ENCODE assay signal across 23 cellular contexts in the genomic region with DNA sequence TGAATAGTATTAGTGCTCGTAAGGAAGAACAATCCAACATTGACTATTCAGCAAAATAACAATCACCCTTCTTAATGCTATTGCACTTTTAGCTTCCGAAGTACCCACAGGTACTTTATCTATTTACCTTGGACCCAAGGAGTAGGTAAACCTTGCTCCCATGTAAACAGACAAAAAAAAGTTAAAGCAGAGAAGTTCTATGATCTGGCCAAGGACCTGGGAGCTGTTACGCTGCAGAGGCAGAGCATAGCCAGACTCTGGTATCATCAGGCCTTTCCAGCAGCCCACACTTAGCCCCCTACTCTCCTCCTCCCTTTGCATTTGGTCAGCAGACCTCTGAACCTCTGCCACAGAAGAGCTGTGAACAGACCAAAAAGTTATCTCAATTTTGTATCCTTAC.
DNase-seq lines count a peak whose midpoint lies in the region; ATAC-seq and TF ChIP-seq lines count a peak whose summit lies in the region.
"Had no signal": no experiment of that assay in that cellular context is flagged by ENCODE, and none has a peak within 500 bp of the region (broad histone marks: within the 10 kb centered on the region; RNA-seq: fewer than 3 reads in every experiment).

No MANE protein-coding gene starts in this region.

- H3K4me1 Mint-ChIP-seq in WTC11 (peaks cover 52% of the 10 kb centered on the region), nephron (peaks cover 17% of the 10 kb centered on the region), type B pancreatic cell (ENCODE audit: unreplicated experiment) (peaks cover 29% of the 10 kb centered on the region)
- H3K4me1 Mint-ChIP-seq: CD14-positive monocyte had no signal

- POLR2A ChIA-PET in WTC11 (lab: Charles Lee), result interaction anchor here (0.6 to 1.5 kb wide), 2 partner anchors 136 to 176 kb away, joined by 5 read pairs; no protein-coding TSS in a partner anchor

- H3K4me1 ChIP-seq in SJCRH30, result peaks cover 5% of the 10 kb centered on the region; the same call in 1 of the 2 replicates

- H3K27me3 Mint-ChIP-seq in WTC11 (ENCODE audit: low read depth), result no peaks in the 10 kb centered on the region
- H3K27me3 Mint-ChIP-seq in nephron (ENCODE audit: low read depth), result no peaks in the 10 kb centered on the region
- H3K27me3 Mint-ChIP-seq in type B pancreatic cell, result no peaks in the 10 kb centered on the region

- in situ Hi-C loops in GM13976 (cut with MboI; ENCODE audit: low sequenced_read_pairs, unreplicated experiment) (no loop called here), G401 (cut with HindIII; ENCODE audit: low sequenced_read_pairs) (no loop called here)

- H3K4me3 ChIP-seq in SJCRH30, result no peak overlapping the region
- H3K4me3 ChIP-seq: K562, PC-9 had no signal

- H3K27me3 ChIP-seq in SJCRH30, result no peaks in the 10 kb centered on the region
- H3K27me3 ChIP-seq: BE2C had no signal

- no peaks in the 10 kb centered on the region for H3K9me3 ChIP-seq in SJCRH30 (replicated peaks)
- H3K9me3 ChIP-seq: BE2C had no signal

- CTCF ChIA-PET in WTC11 (lab: Charles Lee), result interaction anchor here (0.5 to 2.0 kb wide), 6 partner anchors 16 to 234 kb away, joined by 3 to 9 read pairs (median 3); no protein-coding TSS in a partner anchor

- DNase-seq in WTC11 (ENCODE audit: low spot score) (no peak), left lobe of liver (ENCODE audit: low spot score) (no peak), type B pancreatic cell (ENCODE audit: extremely low spot score, unreplicated experiment) (no peak), GM13976 (ENCODE audit: low spot score) (no peak), G401 (ENCODE audit: low spot score) (no peak), SJCRH30 (no peak)
- DNase-seq: ACHN, BE2C, Calu3, Kasumi-1, MV-4-11, NCI-H1105, NCI-H1436 treated with DMSO at 0.1 percent for 48 hours, NCI-H1930, NCI-H2107, NCI-H526 treated with DMSO at 0.1 percent for 48 hours, PC-9, SHP77, SW 1271 had no signal

- H3K27ac Mint-ChIP-seq in WTC11 (peak overlapping the region; percentile 64; the same call in 1 of the 2 replicates), nephron (peak overlapping the region; percentile 45 to 74 (median 54)), type B pancreatic cell (peak overlapping the region; percentile 9)
- H3K27ac Mint-ChIP-seq: CD14-positive monocyte had no signal

- no peaks in the 10 kb centered on the region for H3K36me3 Mint-ChIP-seq in WTC11
- H3K36me3 Mint-ChIP-seq in nephron (ENCODE audit: low read depth), result no peaks in the 10 kb centered on the region
- no peaks in the 10 kb centered on the region for H3K36me3 Mint-ChIP-seq in type B pancreatic cell
- H3K36me3 Mint-ChIP-seq: CD14-positive monocyte had no signal

- peak; percentile 8; the same call in 1 of the 2 replicates for ATAC-seq in WTC11
- peak; percentile 63 for ATAC-seq in left lobe of liver
- ATAC-seq in HG03196 (IDR thresholded peaks at IDR 0.05; ENCODE audit: unreplicated experiment), result no peak
- ATAC-seq: K562 had no signal

- no peak overlapping the region for H3K4me3 Mint-ChIP-seq in WTC11
- no peak overlapping the region for H3K4me3 Mint-ChIP-seq in nephron
- no peak overlapping the region for H3K4me3 Mint-ChIP-seq in type B pancreatic cell
- H3K4me3 Mint-ChIP-seq: CD14-positive monocyte had no signal

- H3K9me3 Mint-ChIP-seq in WTC11 (peaks cover 7% of the 10 kb centered on the region), nephron (no peaks in the 10 kb centered on the region), type B pancreatic cell (no peaks in the 10 kb centered on the region)

- no peaks in the 10 kb centered on the region for H3K36me3 ChIP-seq in SJCRH30
- H3K36me3 ChIP-seq: BE2C had no signal

- TF ChIP-seq CTCF in WTC11 (IDR thresholded peaks at IDR 0.05) (no peak), nephron (IDR thresholded peaks at IDR 0.05; ENCODE audit: unreplicated experiment in 3 of 3) (no peak), type B pancreatic cell (conservative IDR thresholded peaks at IDR 0.05) (no peak), GM13976 (IDR thresholded peaks at IDR 0.05; ENCODE audit: borderline replicate concordance, control extremely low read depth, extremely low read depth, insufficient read depth, missing control alignments) (no peak)

- no peak overlapping the region for H3K27ac ChIP-seq in SJCRH30
- H3K27ac ChIP-seq: PC-9 had no signal

TF ChIP-seq in WTC11, 78 proteins besides CTCF, POLR2A, EP300 and RAD21:
- TF ChIP-seq, protein P1, sequence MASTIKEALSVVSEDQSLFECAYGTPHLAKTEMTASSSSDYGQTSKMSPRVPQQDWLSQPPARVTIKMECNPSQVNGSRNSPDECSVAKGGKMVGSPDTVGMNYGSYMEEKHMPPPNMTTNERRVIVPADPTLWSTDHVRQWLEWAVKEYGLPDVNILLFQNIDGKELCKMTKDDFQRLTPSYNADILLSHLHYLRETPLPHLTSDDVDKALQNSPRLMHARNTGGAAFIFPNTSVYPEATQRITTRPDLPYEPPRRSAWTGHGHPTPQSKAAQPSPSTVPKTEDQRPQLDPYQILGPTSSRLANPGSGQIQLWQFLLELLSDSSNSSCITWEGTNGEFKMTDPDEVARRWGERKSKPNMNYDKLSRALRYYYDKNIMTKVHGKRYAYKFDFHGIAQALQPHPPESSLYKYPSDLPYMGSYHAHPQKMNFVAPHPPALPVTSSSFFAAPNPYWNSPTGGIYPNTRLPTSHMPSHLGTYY (CRISPR knock-in tag; IDR thresholded peaks at IDR 0.05), result no peak
- TF ChIP-seq RELA (CRISPR knock-in tag; IDR thresholded peaks at IDR 0.05; ENCODE audit: borderline replicate concordance), result no peak
- TF ChIP-seq, protein P2, sequence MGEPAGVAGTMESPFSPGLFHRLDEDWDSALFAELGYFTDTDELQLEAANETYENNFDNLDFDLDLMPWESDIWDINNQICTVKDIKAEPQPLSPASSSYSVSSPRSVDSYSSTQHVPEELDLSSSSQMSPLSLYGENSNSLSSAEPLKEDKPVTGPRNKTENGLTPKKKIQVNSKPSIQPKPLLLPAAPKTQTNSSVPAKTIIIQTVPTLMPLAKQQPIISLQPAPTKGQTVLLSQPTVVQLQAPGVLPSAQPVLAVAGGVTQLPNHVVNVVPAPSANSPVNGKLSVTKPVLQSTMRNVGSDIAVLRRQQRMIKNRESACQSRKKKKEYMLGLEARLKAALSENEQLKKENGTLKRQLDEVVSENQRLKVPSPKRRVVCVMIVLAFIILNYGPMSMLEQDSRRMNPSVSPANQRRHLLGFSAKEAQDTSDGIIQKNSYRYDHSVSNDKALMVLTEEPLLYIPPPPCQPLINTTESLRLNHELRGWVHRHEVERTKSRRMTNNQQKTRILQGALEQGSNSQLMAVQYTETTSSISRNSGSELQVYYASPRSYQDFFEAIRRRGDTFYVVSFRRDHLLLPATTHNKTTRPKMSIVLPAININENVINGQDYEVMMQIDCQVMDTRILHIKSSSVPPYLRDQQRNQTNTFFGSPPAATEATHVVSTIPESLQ (CRISPR knock-in tag; IDR thresholded peaks at IDR 0.05), result no peak
- no peak for TF ChIP-seq MXD4 (CRISPR knock-in tag; IDR thresholded peaks at IDR 0.05; ENCODE audit: borderline replicate concordance)
- TF ChIP-seq ZNF138 (CRISPR knock-in tag; conservative IDR thresholded peaks at IDR 0.05), result no peak
- TF ChIP-seq FOXP1 (CRISPR knock-in tag; IDR thresholded peaks at IDR 0.05; ENCODE audit: borderline replicate concordance), result no peak
- TF ChIP-seq FOXJ3 (CRISPR knock-in tag; IDR thresholded peaks at IDR 0.05; ENCODE audit: borderline replicate concordance), result no peak
- TF ChIP-seq ELF4 (CRISPR knock-in tag; IDR thresholded peaks at IDR 0.05; ENCODE audit: low read depth), result no peak
- TF ChIP-seq, protein P3, sequence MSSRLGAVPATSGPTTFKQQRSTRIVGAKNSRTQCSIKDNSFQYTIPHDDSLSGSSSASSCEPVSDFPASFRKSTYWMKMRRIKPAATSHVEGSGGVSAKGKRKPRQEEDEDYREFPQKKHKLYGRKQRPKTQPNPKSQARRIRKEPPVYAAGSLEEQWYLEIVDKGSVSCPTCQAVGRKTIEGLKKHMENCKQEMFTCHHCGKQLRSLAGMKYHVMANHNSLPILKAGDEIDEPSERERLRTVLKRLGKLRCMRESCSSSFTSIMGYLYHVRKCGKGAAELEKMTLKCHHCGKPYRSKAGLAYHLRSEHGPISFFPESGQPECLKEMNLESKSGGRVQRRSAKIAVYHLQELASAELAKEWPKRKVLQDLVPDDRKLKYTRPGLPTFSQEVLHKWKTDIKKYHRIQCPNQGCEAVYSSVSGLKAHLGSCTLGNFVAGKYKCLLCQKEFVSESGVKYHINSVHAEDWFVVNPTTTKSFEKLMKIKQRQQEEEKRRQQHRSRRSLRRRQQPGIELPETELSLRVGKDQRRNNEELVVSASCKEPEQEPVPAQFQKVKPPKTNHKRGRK (CRISPR knock-in tag; IDR thresholded peaks at IDR 0.05; ENCODE audit: borderline replicate concordance), result no peak

Comparison
In these comparisons a context has a peak if more than half of its experiments do, and no peak if none do; other contexts are left out.
1. H3K27ac Mint-ChIP-seq: peak in every context shown above with its lines; median percentile 64 in WTC11; 54 in nephron; 9 in type B pancreatic cell.